15 cellular contexts compared by ENCODE assay signal in the genomic region with DNA sequence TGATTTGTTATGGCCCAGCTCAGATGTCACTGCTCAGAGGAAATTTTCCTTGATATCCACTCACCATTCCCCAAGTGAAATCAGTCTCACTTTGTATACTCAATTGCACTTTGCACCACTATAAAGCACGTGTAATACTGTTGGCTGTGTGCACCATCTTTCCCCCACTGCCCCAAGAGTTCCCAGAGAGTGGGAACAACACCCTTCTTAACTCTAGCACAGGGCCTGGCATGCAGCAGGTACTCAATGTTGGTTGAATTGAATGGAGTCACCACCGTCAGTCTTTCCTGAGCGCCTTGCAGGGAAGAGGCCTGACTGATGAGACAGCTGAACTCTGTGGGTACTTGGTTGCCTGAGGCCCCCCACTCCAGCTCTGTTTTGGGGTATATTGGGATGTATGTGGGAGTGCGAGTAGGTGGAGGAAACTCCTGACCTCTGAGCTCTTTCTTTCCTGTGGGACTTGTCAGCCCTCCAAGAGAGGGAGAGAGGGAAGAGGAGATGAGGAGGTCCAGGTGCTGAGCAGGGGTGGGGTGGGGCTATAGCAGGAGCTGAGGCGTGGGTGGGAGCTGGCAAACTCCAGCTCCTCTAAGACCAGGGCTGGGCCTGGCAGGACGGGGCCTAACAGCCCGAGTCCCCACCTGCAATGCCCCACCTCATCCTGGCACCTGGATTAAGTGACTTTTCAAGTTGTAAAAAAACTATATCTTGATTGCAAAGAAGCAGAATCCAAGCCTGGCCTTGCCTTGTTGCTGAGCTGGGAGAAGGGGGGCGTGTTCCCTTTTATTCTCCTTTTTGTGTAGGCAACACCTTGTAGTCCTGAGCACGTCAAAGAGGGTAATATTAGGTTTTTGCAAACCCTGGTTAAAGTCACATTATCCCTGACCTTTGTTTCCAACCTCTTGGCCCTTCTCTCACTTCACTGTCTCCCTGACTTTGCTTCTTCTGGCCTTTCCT. TPM values are rescaled to one million over a fixed set of nuclear protein-coding genes. Genes with fewer than 3 reads are reported as not detected.
DNase-seq lines count a peak whose midpoint lies in the region; ATAC-seq and TF ChIP-seq lines count a peak whose summit lies in the region.
"Had no signal": no experiment of that assay in that cellular context is flagged by ENCODE, and none has a peak within 500 bp of the region (broad histone marks: within the 10 kb centered on the region; RNA-seq: fewer than 3 reads in every experiment).

No MANE protein-coding gene starts in this region.

- peaks cover 28% of the 10 kb centered on the region for H3K4me1 Mint-ChIP-seq in WTC11
- H3K4me1 Mint-ChIP-seq: T-cell had no signal

- H2BK120ac ChIP-seq in mesendoderm (ENCODE audit: low read depth, low read length): no peak overlapping the region

- H2AK5ac ChIP-seq in mesendoderm (ENCODE audit: low read length): no peak overlapping the region

- H3K79me1 ChIP-seq in mesendoderm (ENCODE audit: low read length): no peaks in the 10 kb centered on the region

- H2BK15ac ChIP-seq in mesendoderm (replicated peaks; ENCODE audit: low read depth): no peak overlapping the region

- no peak overlapping the region for H3K4ac ChIP-seq in mesendoderm (ENCODE audit: low read depth, low read length)

- CTCF ChIA-PET in WTC11 (lab: Charles Lee): interaction anchor here (0.7 to 3.4 kb wide), 9 partner anchors 12 to 466 kb away, joined by 3 to 22 read pairs (median 4); no protein-coding TSS in a partner anchor

- H2BK5ac ChIP-seq in mesendoderm (ENCODE audit: low read length): no peak overlapping the region

- DNase-seq in Right ventricle myocardium inferior (ENCODE audit: missing footprints): peak; percentile 8
- DNase-seq in Right ventricle myocardium superior: no peak
- no peak for DNase-seq in WTC11 (ENCODE audit: low spot score)
- no peak for DNase-seq in mesendoderm
- DNase-seq in thyroid gland: peak; percentile 70 to 85
- DNase-seq in amygdala (lab: John Stamatoyannopoulos, UW): no peak
- no peak for DNase-seq in mesenteric fat pad (ENCODE audit: low spot score)
- no peak for DNase-seq in Ammon's horn (ENCODE audit: low spot score)
- DNase-seq: activated gamma-delta T cell; naive thymus-derived CD4-positive, alpha-beta T cell; NCI-H1092; NCI-H774; T-cell had no signal

- no peaks in the 10 kb centered on the region for H3K9me3 Mint-ChIP-seq in WTC11
- H3K9me3 Mint-ChIP-seq: naive thymus-derived CD4-positive, alpha-beta T cell; T-cell had no signal

- H3K27ac Mint-ChIP-seq in WTC11: peak overlapping the region; percentile 65; the same call in 1 of the 2 replicates

- H3K4me3 ChIP-seq in mesendoderm (ENCODE audit: low read length): no peak overlapping the region
- H3K4me3 ChIP-seq in thyroid gland (replicated peaks in 1 of 3): no peak overlapping the region
- H3K4me3 ChIP-seq: hepatocyte, thoracic aorta had no signal

- H3K36me3 Mint-ChIP-seq in WTC11: no peaks in the 10 kb centered on the region
- H3K36me3 Mint-ChIP-seq: naive thymus-derived CD4-positive, alpha-beta T cell; T-cell had no signal

- no peak overlapping the region for H3K23ac ChIP-seq in mesendoderm (ENCODE audit: low read length)

- no peak overlapping the region for H3K18ac ChIP-seq in mesendoderm (ENCODE audit: low read length)

- H3K9ac ChIP-seq in mesendoderm (ENCODE audit: low read length): no peak overlapping the region

- H3K4me1 ChIP-seq in mesendoderm (ENCODE audit: control insufficient read depth, low read depth, low read length) (no peaks in the 10 kb centered on the region), thyroid gland (peaks cover 12 to 30% of the 10 kb centered on the region in 2 donors)

- no peak overlapping the region for H3K4me3 Mint-ChIP-seq in WTC11
- H3K4me3 Mint-ChIP-seq: naive thymus-derived CD4-positive, alpha-beta T cell; T-cell had no signal

- no peak overlapping the region for H4K8ac ChIP-seq in mesendoderm (ENCODE audit: low read depth, low read length)

- H4K5ac ChIP-seq in mesendoderm (ENCODE audit: low read length): no peak overlapping the region

- H3K27ac ChIP-seq in mesendoderm (ENCODE audit: low read depth, low read length): no peak overlapping the region
- peak overlapping the region in 2 of 3 donors; percentile 9 to 19 for H3K27ac ChIP-seq in thyroid gland
- H3K27ac ChIP-seq: hepatocyte, thoracic aorta had no signal

- H3K4me2 ChIP-seq in mesendoderm (ENCODE audit: low read length): no peak overlapping the region
- H3K4me2 ChIP-seq: hepatocyte had no signal

- POLR2A ChIA-PET in WTC11 (lab: Charles Lee): no interaction called here

- WGBS in mesendoderm (ENCODE audit: extremely low coverage, insufficient coverage, low lambda C conversion rate): no CpG with 5 or more reads among the region's 9 CpGs
- 57 to 59% methylated on average over 9 of the region's 9 CpGs for WGBS in thyroid gland, 2 donors

- no peaks in the 10 kb centered on the region for H3K79me2 ChIP-seq in mesendoderm (ENCODE audit: control insufficient read depth, insufficient read depth, low read length)
- H3K79me2 ChIP-seq: hepatocyte had no signal

- peak overlapping the region; percentile 17 for H3K56ac ChIP-seq in mesendoderm (ENCODE audit: low read length)

- no peaks in the 10 kb centered on the region for H3K27me3 Mint-ChIP-seq in WTC11 (ENCODE audit: low read depth)
- H3K27me3 Mint-ChIP-seq: naive thymus-derived CD4-positive, alpha-beta T cell; T-cell had no signal

- no peak for TF ChIP-seq CTCF in WTC11 (IDR thresholded peaks at IDR 0.05)
- TF ChIP-seq CTCF in thyroid gland (IDR thresholded peaks at IDR 0.05): no peak

- no peaks in the 10 kb centered on the region for H3K9me3 ChIP-seq in thyroid gland
- H3K9me3 ChIP-seq: thoracic aorta had no signal

- no peak for ATAC-seq in Right ventricle myocardium inferior
- no peak for ATAC-seq in Right ventricle myocardium superior (ENCODE audit: poor library complexity)
- no peak for ATAC-seq in WTC11
- ATAC-seq: naive thymus-derived CD4-positive, alpha-beta T cell; T-cell had no signal

- no peak for TF ChIP-seq POLR2A in thyroid gland (IDR thresholded peaks at IDR 0.05)

- intact Hi-C loops in Right ventricle myocardium inferior (cut with DNase I): no loop called here
- intact Hi-C loops in Right ventricle myocardium superior (cut with DNase I): no loop called here
- intact Hi-C loops in thyroid gland (cut with DNase I): no loop called here

- H3K36me3 ChIP-seq in mesendoderm (ENCODE audit: control insufficient read depth, insufficient read depth, low read length) (no peaks in the 10 kb centered on the region), thyroid gland (no peaks in the 10 kb centered on the region)
- H3K36me3 ChIP-seq: thoracic aorta had no signal

- no peaks in the 10 kb centered on the region for H3K27me3 ChIP-seq in mesendoderm (ENCODE audit: insufficient read depth, low read length, poor library complexity)
- H3K27me3 ChIP-seq in thyroid gland: no peaks in the 10 kb centered on the region
- H3K27me3 ChIP-seq: hepatocyte had no signal

TF ChIP-seq in WTC11, 78 proteins besides CTCF, POLR2A, EP300 and RAD21 (continues in another document):
- TF ChIP-seq TEAD4 (CRISPR knock-in tag; IDR thresholded peaks at IDR 0.05) (no peak), ESRRA (CRISPR knock-in tag; IDR thresholded peaks at IDR 0.05; ENCODE audit: borderline replicate concordance) (no peak), TEAD1 (CRISPR knock-in tag; IDR thresholded peaks at IDR 0.05) (no peak), CREM (CRISPR knock-in tag; IDR thresholded peaks at IDR 0.05) (no peak)
- TF ChIP-seq, protein P1, sequence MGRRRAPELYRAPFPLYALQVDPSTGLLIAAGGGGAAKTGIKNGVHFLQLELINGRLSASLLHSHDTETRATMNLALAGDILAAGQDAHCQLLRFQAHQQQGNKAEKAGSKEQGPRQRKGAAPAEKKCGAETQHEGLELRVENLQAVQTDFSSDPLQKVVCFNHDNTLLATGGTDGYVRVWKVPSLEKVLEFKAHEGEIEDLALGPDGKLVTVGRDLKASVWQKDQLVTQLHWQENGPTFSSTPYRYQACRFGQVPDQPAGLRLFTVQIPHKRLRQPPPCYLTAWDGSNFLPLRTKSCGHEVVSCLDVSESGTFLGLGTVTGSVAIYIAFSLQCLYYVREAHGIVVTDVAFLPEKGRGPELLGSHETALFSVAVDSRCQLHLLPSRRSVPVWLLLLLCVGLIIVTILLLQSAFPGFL (CRISPR knock-in tag; IDR thresholded peaks at IDR 0.05; ENCODE audit: borderline replicate concordance): no peak
- TF ChIP-seq, protein P2, sequence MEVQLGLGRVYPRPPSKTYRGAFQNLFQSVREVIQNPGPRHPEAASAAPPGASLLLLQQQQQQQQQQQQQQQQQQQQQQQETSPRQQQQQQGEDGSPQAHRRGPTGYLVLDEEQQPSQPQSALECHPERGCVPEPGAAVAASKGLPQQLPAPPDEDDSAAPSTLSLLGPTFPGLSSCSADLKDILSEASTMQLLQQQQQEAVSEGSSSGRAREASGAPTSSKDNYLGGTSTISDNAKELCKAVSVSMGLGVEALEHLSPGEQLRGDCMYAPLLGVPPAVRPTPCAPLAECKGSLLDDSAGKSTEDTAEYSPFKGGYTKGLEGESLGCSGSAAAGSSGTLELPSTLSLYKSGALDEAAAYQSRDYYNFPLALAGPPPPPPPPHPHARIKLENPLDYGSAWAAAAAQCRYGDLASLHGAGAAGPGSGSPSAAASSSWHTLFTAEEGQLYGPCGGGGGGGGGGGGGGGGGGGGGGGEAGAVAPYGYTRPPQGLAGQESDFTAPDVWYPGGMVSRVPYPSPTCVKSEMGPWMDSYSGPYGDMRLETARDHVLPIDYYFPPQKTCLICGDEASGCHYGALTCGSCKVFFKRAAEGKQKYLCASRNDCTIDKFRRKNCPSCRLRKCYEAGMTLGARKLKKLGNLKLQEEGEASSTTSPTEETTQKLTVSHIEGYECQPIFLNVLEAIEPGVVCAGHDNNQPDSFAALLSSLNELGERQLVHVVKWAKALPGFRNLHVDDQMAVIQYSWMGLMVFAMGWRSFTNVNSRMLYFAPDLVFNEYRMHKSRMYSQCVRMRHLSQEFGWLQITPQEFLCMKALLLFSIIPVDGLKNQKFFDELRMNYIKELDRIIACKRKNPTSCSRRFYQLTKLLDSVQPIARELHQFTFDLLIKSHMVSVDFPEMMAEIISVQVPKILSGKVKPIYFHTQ (CRISPR knock-in tag; IDR thresholded peaks at IDR 0.05): no peak

RNA-seq across cellular contexts. Expression of a gene that starts 19.4 kb away (rescaled TPM):
- total RNA-seq in Right ventricle myocardium inferior: 57.3 TPM
- total RNA-seq in Right ventricle myocardium superior: 49.3 TPM
- 90.1 to 104 TPM (median 92.8 TPM) in 3 replicates for total RNA-seq in WTC11 (2021)
- polyA plus RNA-seq in mesendoderm (2013, experiment 1 of 2): 45.4 TPM
- 46.2 TPM for polyA plus RNA-seq in mesendoderm (2013, experiment 2 of 2)
- total RNA-seq in thyroid gland: 10 to 100 TPM; 38.3 to 47.7 (median 46.7) TPM
- total RNA-seq in mesenteric fat pad: 156 TPM

Comparison
In these comparisons a context has a peak if more than half of its experiments do, and no peak if none do; other contexts are left out.
1. DNase-seq: peak in Right ventricle myocardium inferior (single experiment) and thyroid gland (2 of 2); none in Right ventricle myocardium superior (single experiment), WTC11 (single experiment), mesendoderm (single experiment), amygdala (0 of 56), mesenteric fat pad (single experiment) and Ammon's horn (single experiment).